Comparison of ENCODE assay signal across 20 cellular contexts in the genomic region with DNA sequence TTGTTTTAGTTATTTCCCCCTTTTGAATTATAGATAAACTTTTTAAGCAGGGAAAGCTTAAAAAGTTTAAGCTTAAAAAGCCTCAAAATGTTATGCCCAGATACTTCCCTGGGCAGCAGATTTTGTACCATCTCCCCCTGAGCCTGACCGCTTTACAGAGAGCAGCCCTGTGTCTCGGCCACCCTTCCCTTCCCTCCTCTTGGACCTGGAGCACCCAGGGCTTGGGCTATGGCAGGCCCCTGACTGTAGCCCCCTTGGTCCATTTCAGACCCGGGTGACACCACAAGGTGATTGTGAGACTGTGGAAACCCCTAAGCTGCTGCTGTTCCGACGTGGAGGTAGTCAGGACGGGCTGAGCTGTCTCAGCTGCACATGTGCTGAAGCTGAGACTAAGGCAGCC.
"Had no signal": no experiment of that assay in that cellular context is flagged by ENCODE, and none has a peak within 500 bp of the region (broad histone marks: within the 10 kb centered on the region; RNA-seq: fewer than 3 reads in every experiment).

No MANE protein-coding gene starts in this region.

- H3K36me3 ChIP-seq: colonic mucosa, esophagus squamous epithelium, lower lobe of right lung, right lobe of liver, stomach, tibial artery had no signal

- H3K27ac ChIP-seq: colonic mucosa, esophagus squamous epithelium, lower lobe of right lung, parathyroid adenoma, right lobe of liver, stomach, testis, tibial artery had no signal

- H3K27me3 ChIP-seq: colonic mucosa, esophagus squamous epithelium, right lobe of liver, stomach, testis, tibial artery had no signal

- H2AFZ ChIP-seq: parathyroid adenoma had no signal

- H3K4me1 ChIP-seq: esophagus squamous epithelium, lower lobe of right lung, parathyroid adenoma, right lobe of liver, testis, tibial artery had no signal

- H3K9me3 ChIP-seq: colonic mucosa, esophagus squamous epithelium, lower lobe of right lung, right lobe of liver, stomach, testis, tibial artery had no signal

- ATAC-seq: left ventricle myocardium superior; lower lobe of right lung; natural killer cell treated with Interleukin-12 subunit alpha and Interleukin-12 subunit beta and Interleukin-15 and Interleukin-18, amount 100 ng/mL, for 72 hours; right lobe of liver; stimulated activated effector memory CD8-positive, alpha-beta T cell treated with anti-CD3 and anti-CD28 coated beads, Interleukin-12 subunit alpha, Interleukin-12 subunit beta, amount 100 ng/mL, for 72 hours had no signal

- DNase-seq: colonic mucosa; effector CD8-positive, alpha-beta T cell; endodermal cell; esophagus squamous epithelium; foreskin melanocyte; left ventricle myocardium superior; lower lobe of right lung; right lobe of liver; stimulated activated CD4-positive, alpha-beta T cell treated with anti-CD3 and anti-CD28 coated beads, Interleukin-12 subunit alpha, Interleukin-12 subunit beta, amount 100 ng/mL, for 4 hours; stimulated activated CD4-positive, alpha-beta T cell treated with anti-CD3 and anti-CD28 coated beads, Interleukin-1b, Interleukin-23, amount 100 ng/mL, for 48 hours; stimulated activated CD4-positive, alpha-beta T cell treated with anti-CD3 and anti-CD28 coated beads, Interleukin-4, amount 100 ng/mL, for 1 hour; stimulated activated naive CD4-positive, alpha-beta T cell treated with Interleukin-2 at 50 U/mL for 16 hours; stomach; testis; tibial artery had no signal

- H3K4me3 ChIP-seq: colonic mucosa, esophagus squamous epithelium, lower lobe of right lung, right lobe of liver, smooth muscle cell, stomach, testis, tibial artery had no signal

- H3K79me2 ChIP-seq: parathyroid adenoma had no signal

- H3K4me2 ChIP-seq: smooth muscle cell had no signal

- FAIRE-seq: keratinocyte had no signal

- H3K9ac ChIP-seq: parathyroid adenoma had no signal
